In genomic region chr13:42835012-42835411, GRCh38 we compare ENCODE assay signal across 24 cellular contexts. TPM values are rescaled to one million over a fixed set of nuclear protein-coding genes. Genes with fewer than 3 reads are reported as not detected.
DNase-seq lines count a peak whose midpoint lies in the region; ATAC-seq, FAIRE-seq and TF ChIP-seq lines count a peak whose summit lies in the region.
"Had no signal": no experiment of that assay in that cellular context is flagged by ENCODE, and none has a peak within 500 bp of the region (broad histone marks: within the 10 kb centered on the region; RNA-seq: fewer than 3 reads in every experiment).

No MANE protein-coding gene starts in this region.

- DNase-seq in NCI-H2227 (lab: John Stamatoyannopoulos, UW; ENCODE audit: unreplicated experiment) (peak; percentile 26), NCI-H2227 treated with DMSO at 0.1 percent for 48 hours (lab: John Stamatoyannopoulos, UW) (no peak), fibroblast of mammary gland (ENCODE audit: low read depth) (peak; percentile 53), left kidney (ENCODE audit: low read depth, low spot score) (peak; percentile 33), left ventricle myocardium superior (no peak), D721Med (ENCODE audit: insufficient read length, low spot score) (no peak)
- DNase-seq in effector CD8-positive, alpha-beta T cell (lab: John Stamatoyannopoulos, UW) = no peak
- no peak for DNase-seq in activated CD4-positive, alpha-beta memory T cell treated with anti-CD3 and anti-CD28 coated beads for 36 hours
- DNase-seq: Caco-2; CD4-positive, CD25-positive, alpha-beta regulatory T cell; CD8-positive, alpha-beta T cell; DMS 273 treated with DMSO at 0.1 percent for 48 hours; DMS79; EL; GDM1; GM23248; H7; HCEC 1CT had no signal

- intact Hi-C loops in left ventricle myocardium superior (cut with micrococcal nuclease) = no loop called here
- intact Hi-C loops in activated CD4-positive, alpha-beta memory T cell treated with anti-CD3 and anti-CD28 coated beads for 36 hours (cut with micrococcal nuclease) = no loop called here

- peaks cover 1% of the 10 kb centered on the region for H3K27me3 Mint-ChIP-seq in activated CD4-positive, alpha-beta memory T cell treated with anti-CD3 and anti-CD28 coated beads for 36 hours
- H3K27me3 Mint-ChIP-seq: CD4-positive, CD25-positive, alpha-beta regulatory T cell had no signal

- POLR2A ChIA-PET in activated CD4-positive, alpha-beta memory T cell treated with anti-CD3 and anti-CD28 coated beads for 36 hours (lab: Charles Lee) = no interaction called here

- no peaks in the 10 kb centered on the region for H3K36me3 Mint-ChIP-seq in activated CD4-positive, alpha-beta memory T cell treated with anti-CD3 and anti-CD28 coated beads for 36 hours
- H3K36me3 Mint-ChIP-seq: CD4-positive, CD25-positive, alpha-beta regulatory T cell; CD8-positive, alpha-beta T cell had no signal

- ATAC-seq in left ventricle myocardium superior = no peak
- ATAC-seq: CD8-positive, alpha-beta T cell; GM12878 had no signal

- no peak overlapping the region for H3K4me3 Mint-ChIP-seq in activated CD4-positive, alpha-beta memory T cell treated with anti-CD3 and anti-CD28 coated beads for 36 hours
- H3K4me3 Mint-ChIP-seq: B cell; CD4-positive, CD25-positive, alpha-beta regulatory T cell; CD8-positive, alpha-beta T cell had no signal

- no peaks in the 10 kb centered on the region for H3K9me3 Mint-ChIP-seq in activated CD4-positive, alpha-beta memory T cell treated with anti-CD3 and anti-CD28 coated beads for 36 hours
- H3K9me3 Mint-ChIP-seq: CD8-positive, alpha-beta T cell had no signal

- no peak for FAIRE-seq in D721Med (lab: Jason Lieb, UNC)
- FAIRE-seq: A204.1, GM12878, GM19239, H1 had no signal

- H3K4me3 ChIP-seq in fibroblast of mammary gland (ENCODE audit: control insufficient read depth, low read depth, low read length) = no peak overlapping the region
- H3K4me3 ChIP-seq: BLaER1, GM12878, GM23248 had no signal

- CTCF ChIA-PET in activated CD4-positive, alpha-beta memory T cell treated with anti-CD3 and anti-CD28 coated beads for 36 hours (lab: Charles Lee) = no interaction called here

- no peak for TF ChIP-seq CTCF in fibroblast of mammary gland (conservative IDR thresholded peaks at IDR 0.05; ENCODE audit: control insufficient read depth, insufficient read depth, low read depth, low read length)
- TF ChIP-seq CTCF in D721Med (IDR thresholded peaks at IDR 0.05; ENCODE audit: insufficient read depth, missing control alignments) = no peak

- no peak overlapping the region for H3K27ac Mint-ChIP-seq in activated CD4-positive, alpha-beta memory T cell treated with anti-CD3 and anti-CD28 coated beads for 36 hours
- H3K27ac Mint-ChIP-seq: B cell; CD4-positive, CD25-positive, alpha-beta regulatory T cell; CD8-positive, alpha-beta T cell had no signal

- peaks cover 4% of the 10 kb centered on the region for H3K4me1 Mint-ChIP-seq in activated CD4-positive, alpha-beta memory T cell treated with anti-CD3 and anti-CD28 coated beads for 36 hours (ENCODE audit: low read depth)
- H3K4me1 Mint-ChIP-seq: B cell; CD4-positive, CD25-positive, alpha-beta regulatory T cell had no signal

RNA-seq across cellular contexts. Expression of gene FAM216B, which starts 53.6 kb away (rescaled TPM):
- total RNA-seq in left ventricle myocardium superior = 4.4 TPM
- total RNA-seq in activated CD4-positive, alpha-beta memory T cell treated with anti-CD3 and anti-CD28 coated beads for 36 hours = not detected
- total RNA-seq: B cell; Caco-2; CD4-positive, CD25-positive, alpha-beta regulatory T cell; CD8-positive, alpha-beta T cell; GM12878; GM23248; H1; H7 had no signal

Comparison
In these comparisons a context has a peak if more than half of its experiments do, and no peak if none do; other contexts are left out.
1. DNase-seq: peak in NCI-H2227 (single experiment), fibroblast of mammary gland (single experiment) and left kidney (single experiment); none in NCI-H2227 treated with DMSO at 0.1 percent for 48 hours (single experiment), effector CD8-positive, alpha-beta T cell (single experiment), left ventricle myocardium superior (single experiment), D721Med (single experiment) and activated CD4-positive, alpha-beta memory T cell treated with anti-CD3 and anti-CD28 coated beads for 36 hours (single experiment).